16 cellular contexts compared by ENCODE assay signal in genomic region chr16:24151482-24151939, GRCh38.
DNase-seq lines count a peak whose midpoint lies in the region; ATAC-seq and TF ChIP-seq lines count a peak whose summit lies in the region.
"Had no signal": no experiment of that assay in that cellular context is flagged by ENCODE, and none has a peak within 500 bp of the region (broad histone marks: within the 10 kb centered on the region; RNA-seq: fewer than 3 reads in every experiment).

No MANE protein-coding gene starts in this region.

- no peaks in the 10 kb centered on the region for H3K27me3 ChIP-seq in CD4-positive, alpha-beta memory T cell (ENCODE audit: insufficient read depth, low read length)
- H3K27me3 ChIP-seq in lung (ENCODE audit: control insufficient read depth, insufficient read depth) (no peaks in the 10 kb centered on the region), heart left ventricle (no peaks in the 10 kb centered on the region)
- H3K27me3 ChIP-seq: colonic mucosa, heart right ventricle, upper lobe of left lung had no signal

- intact Hi-C loops in CD4-positive, alpha-beta memory T cell (cut with micrococcal nuclease): no loop called here
- intact Hi-C loops in heart left ventricle (cut with DNase I): no loop called here

- ATAC-seq in activated T-cell treated with anti-CD3 and anti-CD28 coated beads, Interleukin-2, amount 50 U/mL, for 72 hours (replicated peaks in 1 of 2): peak; percentile 44 to 72
- ATAC-seq in lung (ENCODE audit: insufficient read depth, low FRiP score) (peak; percentile 39), heart left ventricle (no peak), GM18861 (IDR thresholded peaks at IDR 0.05; ENCODE audit: unreplicated experiment) (no peak)

- TF ChIP-seq CTCF in lung (IDR thresholded peaks at IDR 0.05; ENCODE audit: control extremely low read depth, extremely low read depth) (no peak), heart left ventricle (IDR thresholded peaks at IDR 0.05) (no peak)

- peak overlapping the region; percentile 17 to 90 (median 70) for H3K4me3 Mint-ChIP-seq in CD4-positive, alpha-beta memory T cell
- H3K4me3 Mint-ChIP-seq in activated T-cell treated with anti-CD3 and anti-CD28 coated beads, Interleukin-2, amount 50 U/mL, for 72 hours: peak overlapping the region; percentile 36 to 59
- H3K4me3 Mint-ChIP-seq: nephron progenitor cell had no signal

- peak overlapping the region; percentile 1 to 91 (median 52) for H3K27ac Mint-ChIP-seq in CD4-positive, alpha-beta memory T cell
- peak overlapping the region; percentile 29 for H3K27ac Mint-ChIP-seq in activated T-cell treated with anti-CD3 and anti-CD28 coated beads, Interleukin-2, amount 50 U/mL, for 72 hours
- H3K27ac Mint-ChIP-seq: nephron progenitor cell had no signal

- POLR2A ChIA-PET in CD4-positive, alpha-beta memory T cell (lab: Charles Lee; ENCODE audit: partially characterized antibody): no interaction called here

- peak; percentile 14 to 42 (median 35) for DNase-seq in CD4-positive, alpha-beta memory T cell
- DNase-seq in NCI-H187 treated with DMSO at 0.1 percent for 48 hours (lab: John Stamatoyannopoulos, UW): peak; percentile 45
- DNase-seq in activated T-cell treated with anti-CD3 and anti-CD28 coated beads, Interleukin-2, amount 50 U/mL, for 72 hours: peak in 1 of 2 donors; percentile 5
- DNase-seq in lung (ENCODE audit: low spot score): peak; percentile 29
- no peak for DNase-seq in heart left ventricle
- DNase-seq in NCI-H2171 (lab: John Stamatoyannopoulos, UW): no peak
- no peak for DNase-seq in SKM-1 treated with dmso at 0.1 percent for 144 hours (lab: John Stamatoyannopoulos, UW; ENCODE audit: unreplicated experiment)
- DNase-seq: colonic mucosa, HCEC 1CT, heart right ventricle, NCI-H1694 treated with DMSO at 0.1 percent for 48 hours, nephron progenitor cell, SK-N-SH had no signal

- peaks cover 32 to 36% of the 10 kb centered on the region in 2 donors for H3K36me3 Mint-ChIP-seq in CD4-positive, alpha-beta memory T cell
- peaks cover 11 to 16% of the 10 kb centered on the region in 2 donors for H3K36me3 Mint-ChIP-seq in activated T-cell treated with anti-CD3 and anti-CD28 coated beads, Interleukin-2, amount 50 U/mL, for 72 hours (ENCODE audit: insufficient read depth in 2 of 2)

- CTCF ChIA-PET in CD4-positive, alpha-beta memory T cell (lab: Charles Lee; ENCODE audit: partially characterized antibody): no interaction called here

- H3K9me3 ChIP-seq in CD4-positive, alpha-beta memory T cell (ENCODE audit: control insufficient read depth in 1 of 2, low read length in 2 of 2): no peaks in the 10 kb centered on the region
- H3K9me3 ChIP-seq in lung (ENCODE audit: control insufficient read depth in 2 of 2, insufficient read depth in 1 of 2, low read length in 1 of 2): peaks cover 0 to 1% of the 10 kb centered on the region in 2 donors
- no peaks in the 10 kb centered on the region for H3K9me3 ChIP-seq in heart left ventricle
- H3K9me3 ChIP-seq: colonic mucosa, heart right ventricle, SK-N-SH, upper lobe of left lung had no signal

- H3K9me3 Mint-ChIP-seq in CD4-positive, alpha-beta memory T cell: peaks cover 0 to 2% (median 0%) of the 10 kb centered on the region in 8 donors
- peaks cover 5 to 6% of the 10 kb centered on the region in 2 donors for H3K9me3 Mint-ChIP-seq in activated T-cell treated with anti-CD3 and anti-CD28 coated beads, Interleukin-2, amount 50 U/mL, for 72 hours
- H3K9me3 Mint-ChIP-seq: nephron progenitor cell had no signal

- peaks cover 36% of the 10 kb centered on the region for H3K4me1 ChIP-seq in CD4-positive, alpha-beta memory T cell (ENCODE audit: insufficient read depth, low read length)
- H3K4me1 ChIP-seq in lung (ENCODE audit: control insufficient read depth in 2 of 2, insufficient read depth in 2 of 2, low read length in 2 of 2): no peaks in the 10 kb centered on the region
- H3K4me1 ChIP-seq in heart left ventricle: peaks cover 0 to 10% (median 0%) of the 10 kb centered on the region in 12 donors
- H3K4me1 ChIP-seq: colonic mucosa, upper lobe of left lung had no signal

- H3K36me3 ChIP-seq in CD4-positive, alpha-beta memory T cell (ENCODE audit: insufficient read depth, low read length): peaks cover 19% of the 10 kb centered on the region
- no peaks in the 10 kb centered on the region for H3K36me3 ChIP-seq in lung (ENCODE audit: control insufficient read depth in 2 of 2, insufficient read depth in 2 of 2, low read length in 2 of 2)
- H3K36me3 ChIP-seq in heart left ventricle: peaks cover 0 to 16% (median 0%) of the 10 kb centered on the region in 9 donors
- H3K36me3 ChIP-seq: colonic mucosa had no signal

- H3K4me1 Mint-ChIP-seq in CD4-positive, alpha-beta memory T cell: peaks cover 37 to 46% (median 43%) of the 10 kb centered on the region in 4 donors
- H3K4me1 Mint-ChIP-seq in activated T-cell treated with anti-CD3 and anti-CD28 coated beads, Interleukin-2, amount 50 U/mL, for 72 hours (ENCODE audit: low read depth): peaks cover 40% of the 10 kb centered on the region
- H3K4me1 Mint-ChIP-seq: nephron progenitor cell had no signal

- no peak overlapping the region for H3K4me3 ChIP-seq in CD4-positive, alpha-beta memory T cell (ENCODE audit: low read length in 2 of 2)
- no peak overlapping the region for H3K4me3 ChIP-seq in lung
- H3K4me3 ChIP-seq in heart left ventricle: no peak overlapping the region
- H3K4me3 ChIP-seq: colonic mucosa, heart right ventricle, upper lobe of left lung had no signal

- no peak for TF ChIP-seq POLR2A in heart left ventricle (IDR thresholded peaks at IDR 0.05)

- H3K27ac ChIP-seq in CD4-positive, alpha-beta memory T cell (ENCODE audit: low read depth, low read length): no peak overlapping the region
- no peak overlapping the region for H3K27ac ChIP-seq in lung (ENCODE audit: low read depth in 1 of 2, low read length in 1 of 2)
- no peak overlapping the region for H3K27ac ChIP-seq in heart left ventricle
- H3K27ac ChIP-seq: colonic mucosa, heart right ventricle, HL-60, upper lobe of left lung had no signal

- WGBS in lung, 2 donors: 21 to 26% methylated on average over 5 of the region's 5 CpGs
- WGBS in heart left ventricle, 4 donors: 38 to 58% (median 47%) methylated on average over 5 of the region's 5 CpGs

- no peaks in the 10 kb centered on the region for H3K27me3 Mint-ChIP-seq in CD4-positive, alpha-beta memory T cell
- no peaks in the 10 kb centered on the region for H3K27me3 Mint-ChIP-seq in activated T-cell treated with anti-CD3 and anti-CD28 coated beads, Interleukin-2, amount 50 U/mL, for 72 hours (ENCODE audit: low read depth)

Comparison
In these comparisons a context has a peak if more than half of its experiments do, and no peak if none do; other contexts are left out.
1. DNase-seq: peak in CD4-positive, alpha-beta memory T cell (5 of 5), NCI-H187 treated with DMSO at 0.1 percent for 48 hours (single experiment) and lung (single experiment); none in heart left ventricle (0 of 5), NCI-H2171 (single experiment) and SKM-1 treated with dmso at 0.1 percent for 144 hours (single experiment).
2. ATAC-seq: peak in activated T-cell treated with anti-CD3 and anti-CD28 coated beads, Interleukin-2, amount 50 U/mL, for 72 hours (2 of 2) and lung (single experiment); none in heart left ventricle (0 of 4) and GM18861 (single experiment).